Comparison of ENCODE assay signal across 8 cellular contexts in genomic region chr16:88633684-88634140, GRCh38. TPM values are rescaled to one million over a fixed set of nuclear protein-coding genes. Genes with fewer than 3 reads are reported as not detected.
DNase-seq lines count a peak whose midpoint lies in the region; TF ChIP-seq lines count a peak whose summit lies in the region.
"Had no signal": no experiment of that assay in that cellular context is flagged by ENCODE, and none has a peak within 500 bp of the region (broad histone marks: within the 10 kb centered on the region; RNA-seq: fewer than 3 reads in every experiment).

No MANE protein-coding gene starts in this region.

- no peak overlapping the region for H3K27ac Mint-ChIP-seq in activated naive CD4-positive, alpha-beta T cell treated with anti-CD3 and anti-CD28 coated beads, Interleukin-2, amount 50 U/mL, for 24 hours

- peaks cover 2% of the 10 kb centered on the region for H3K36me3 Mint-ChIP-seq in activated naive CD4-positive, alpha-beta T cell treated with anti-CD3 and anti-CD28 coated beads, Interleukin-2, amount 50 U/mL, for 24 hours

- peak overlapping the region; percentile 65 for H3K4me3 Mint-ChIP-seq in activated naive CD4-positive, alpha-beta T cell treated with anti-CD3 and anti-CD28 coated beads, Interleukin-2, amount 50 U/mL, for 24 hours

- no peaks in the 10 kb centered on the region for H3K9me3 Mint-ChIP-seq in activated naive CD4-positive, alpha-beta T cell treated with anti-CD3 and anti-CD28 coated beads, Interleukin-2, amount 50 U/mL, for 24 hours

- H3K27me3 Mint-ChIP-seq in activated naive CD4-positive, alpha-beta T cell treated with anti-CD3 and anti-CD28 coated beads, Interleukin-2, amount 50 U/mL, for 24 hours = peaks cover 1% of the 10 kb centered on the region

- peak; percentile 61 for TF ChIP-seq CTCF in GM12874 (IDR thresholded peaks at IDR 0.05; ENCODE audit: insufficient read depth, low read depth, low read length)

- DNase-seq in H4 (ENCODE audit: low spot score) (peak; percentile 33), OCI-M1 (lab: John Stamatoyannopoulos, UW) (peak; percentile 56), islet precursor cell (peak; percentile 92), NCI-H187 treated with DMSO at 0.1 percent for 48 hours (lab: John Stamatoyannopoulos, UW) (no peak)
- peak; percentile 71 for DNase-seq in stimulated activated CD8-positive, alpha-beta memory T cell treated with anti-CD3 and anti-CD28 coated beads, Interleukin-4, amount 100 ng/mL, for 48 hours

- peaks cover 32% of the 10 kb centered on the region for H3K4me1 Mint-ChIP-seq in activated naive CD4-positive, alpha-beta T cell treated with anti-CD3 and anti-CD28 coated beads, Interleukin-2, amount 50 U/mL, for 24 hours

RNA-seq across cellular contexts. Expression of gene IL17C, which starts 4.7 kb away (rescaled TPM):
- not detected in 2 replicates for total RNA-seq in H4 (2014; rRNA removed; shearing (Covaris generic))
- total RNA-seq: temporal lobe had no signal

RNA-seq across cellular contexts. Expression of gene CYBA, which starts 17.1 kb away (rescaled TPM):
- not detected in 2 replicates for total RNA-seq in H4 (2014; rRNA removed; shearing (Covaris generic))

RNA-seq across cellular contexts. Expression of gene MVD, which starts 29.2 kb away (rescaled TPM):
- total RNA-seq in H4 (2014; rRNA removed; shearing (Covaris generic)) = 28.1 and 41.5 TPM in 2 replicates

RNA-seq across cellular contexts. Expression of gene SNAI3, which starts 52.6 kb away (rescaled TPM):
- 0.27 and 0.62 TPM in 2 replicates for total RNA-seq in H4 (2014; rRNA removed; shearing (Covaris generic))
